In the genomic region with DNA sequence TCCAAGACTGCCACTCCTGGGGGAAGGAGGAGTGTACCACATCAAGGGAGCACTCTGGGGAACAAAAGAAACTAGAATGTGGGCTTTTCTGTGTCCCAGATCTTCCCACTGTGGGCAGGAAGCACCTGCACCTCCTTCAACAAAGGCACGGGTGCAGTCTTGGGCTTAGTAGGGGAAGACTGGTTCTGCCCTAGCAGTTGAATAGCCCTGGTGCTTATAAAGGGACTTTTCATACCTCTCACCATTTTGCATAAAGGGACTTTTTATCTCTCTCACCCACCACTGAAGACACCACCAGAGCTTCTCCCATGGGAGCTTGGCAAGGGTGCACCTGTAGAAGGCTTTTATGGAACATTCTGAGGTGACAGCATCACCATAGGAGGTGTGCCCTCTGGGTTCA, we compare ENCODE assay signal across 11 cellular contexts.
DNase-seq lines count a peak whose midpoint lies in the region; ATAC-seq and TF ChIP-seq lines count a peak whose summit lies in the region.
"Had no signal": no experiment of that assay in that cellular context is flagged by ENCODE, and none has a peak within 500 bp of the region (broad histone marks: within the 10 kb centered on the region; RNA-seq: fewer than 3 reads in every experiment).

No MANE protein-coding gene starts in this region.

- H3K9me3 ChIP-seq in thyroid gland, result no peaks in the 10 kb centered on the region

- CTCF ChIA-PET in GM10248 (lab: Yijun Ruan, JAX) (interaction anchor here (0.7 to 7.0 kb wide), 16 partner anchors 9 to 368 kb away, joined by 3 to 42 read pairs (median 5); partner anchors contain the start of gene MS4A1), T-cell (lab: Charles Lee) (no interaction called here)

- DNase-seq in GM10248 (ENCODE audit: extremely low spot score) (peak; percentile 33), NCI-H128 (lab: John Stamatoyannopoulos, UW; ENCODE audit: unreplicated experiment) (no peak), thyroid gland (no peak), T-cell (no peak), CD1c-positive myeloid dendritic cell (ENCODE audit: extremely low spot score) (no peak)
- DNase-seq: activated naive CD4-positive, alpha-beta T cell treated with anti-CD3 and anti-CD28 coated beads, Interleukin-2, amount 50 U/mL, for 16 hours; NK-92 treated with Interleukin-12 subunit alpha and Interleukin-12 subunit beta, amount 100 ng/mL, for 24 hours had no signal

- no peak overlapping the region for H3K4me3 Mint-ChIP-seq in T-cell

- no peak overlapping the region for H3K27ac Mint-ChIP-seq in T-cell

- POLR2A ChIA-PET in GM10248 (lab: Yijun Ruan, JAX) (interaction anchor here (0.6 kb wide), 1 partner anchor 50 kb away, joined by 3 read pairs; no protein-coding TSS in a partner anchor), T-cell (lab: Charles Lee) (no interaction called here)

- H3K27me3 ChIP-seq in thyroid gland, result no peaks in the 10 kb centered on the region

- no peak overlapping the region for H3K27ac ChIP-seq in thyroid gland
- H3K27ac ChIP-seq: thoracic aorta had no signal

- intact Hi-C loops in thyroid gland (cut with DNase I), result no loop called here

- no peaks in the 10 kb centered on the region for H3K36me3 ChIP-seq in thyroid gland
- H3K36me3 ChIP-seq: thoracic aorta had no signal

- no peaks in the 10 kb centered on the region for H3K4me1 Mint-ChIP-seq in T-cell

- H3K27me3 Mint-ChIP-seq in T-cell, result peaks cover 25 to 26% of the 10 kb centered on the region in 2 donors

- WGBS in thyroid gland, 2 donors, result 70 to 85% methylated on average over 1 of the region's 1 CpG

- TF ChIP-seq POLR2A in thyroid gland (IDR thresholded peaks at IDR 0.05), result no peak

- no peaks in the 10 kb centered on the region for H3K4me1 ChIP-seq in thyroid gland

- TF ChIP-seq CTCF in GM10248 (IDR thresholded peaks at IDR 0.05; ENCODE audit: control extremely low read depth, extremely low read depth, low read depth, missing control alignments), result no peak
- no peak for TF ChIP-seq CTCF in thyroid gland (IDR thresholded peaks at IDR 0.05)

- H3K36me3 Mint-ChIP-seq in T-cell, result no peaks in the 10 kb centered on the region

- peaks cover 3 to 10% (median 7%) of the 10 kb centered on the region in 3 donors for H3K9me3 Mint-ChIP-seq in T-cell

- peak; percentile 70 for ATAC-seq in GM19351 (IDR thresholded peaks at IDR 0.05; ENCODE audit: unreplicated experiment)
- ATAC-seq in HG02678 (IDR thresholded peaks at IDR 0.05; ENCODE audit: unreplicated experiment), result peak; percentile 80
- peak; percentile 41 for ATAC-seq in HG03457 (IDR thresholded peaks at IDR 0.05; ENCODE audit: unreplicated experiment)
- ATAC-seq in T-cell (replicated peaks in 1 of 4), result no peak

- H3K4me3 ChIP-seq in thyroid gland (replicated peaks in 1 of 3), result no peak overlapping the region
- H3K4me3 ChIP-seq: thoracic aorta had no signal

Comparison
In these comparisons a context has a peak if more than half of its experiments do, and no peak if none do; other contexts are left out.
1. ATAC-seq: peak in GM19351 (single experiment), HG02678 (single experiment) and HG03457 (single experiment); none in T-cell (0 of 4).